8 cellular contexts compared by ENCODE assay signal in the genomic region with DNA sequence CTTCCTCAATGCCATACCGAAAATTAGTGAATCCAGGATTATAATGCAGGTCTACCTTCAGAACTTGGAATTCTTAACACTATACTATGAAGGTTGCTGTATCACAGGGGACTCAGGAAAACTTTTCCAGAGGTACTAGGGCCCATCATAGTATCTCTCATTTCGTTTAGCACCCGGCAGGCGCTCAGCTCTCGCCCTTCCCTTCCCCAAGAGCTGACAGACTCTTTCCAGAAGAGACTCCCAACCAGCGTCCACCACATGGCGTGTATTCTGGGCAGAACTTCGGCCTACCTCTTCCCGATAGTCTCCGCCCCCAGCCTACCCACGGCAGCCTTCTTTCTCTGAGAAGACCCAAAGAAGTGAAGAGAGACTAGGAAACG. TPM values are rescaled to one million over a fixed set of nuclear protein-coding genes. Genes with fewer than 3 reads are reported as not detected.
DNase-seq lines count a peak whose midpoint lies in the region; ATAC-seq and TF ChIP-seq lines count a peak whose summit lies in the region.

No MANE protein-coding gene starts in this region.

- H3K79me2 ChIP-seq in MM.1S (ENCODE audit: low read length): peaks cover 79% of the 10 kb centered on the region

- peaks cover 6% of the 10 kb centered on the region for H3K36me3 ChIP-seq in MM.1S (replicated peaks; ENCODE audit: insufficient read depth, low read length)
- H3K36me3 ChIP-seq in endodermal cell (ENCODE audit: control insufficient read depth, insufficient read depth, low read length): peaks cover 30% of the 10 kb centered on the region

- no peak for TF ChIP-seq CTCF in MM.1S (IDR thresholded peaks at IDR 0.05; ENCODE audit: low read length)
- no peak for TF ChIP-seq CTCF in endodermal cell (conservative IDR thresholded peaks at IDR 0.05)
- TF ChIP-seq CTCF in natural killer cell (IDR thresholded peaks at IDR 0.05): no peak

- H3K9me2 ChIP-seq in MM.1S (replicated peaks; ENCODE audit: insufficient read depth, low read length): no peaks in the 10 kb centered on the region

- no peaks in the 10 kb centered on the region; the same call in 1 of the 2 replicates for H3F3A ChIP-seq in MM.1S (ENCODE audit: insufficient read depth, low read length)

- peaks cover 46% of the 10 kb centered on the region for H3K4me1 Mint-ChIP-seq in activated CD8-positive, alpha-beta memory T cell treated with anti-CD3 and anti-CD28 coated beads, Interleukin-2, amount 10 ng/mL, durations not matched to agents 7 days and 5 days
- H3K4me1 Mint-ChIP-seq in endodermal cell: peaks cover 19% of the 10 kb centered on the region
- peaks cover 31 to 33% of the 10 kb centered on the region in 2 donors for H3K4me1 Mint-ChIP-seq in natural killer cell

- peak overlapping the region; percentile 77 for H3K4me2 ChIP-seq in MM.1S (ENCODE audit: low read depth, low read length)

- H3K27me3 Mint-ChIP-seq in activated CD8-positive, alpha-beta memory T cell treated with anti-CD3 and anti-CD28 coated beads, Interleukin-2, amount 10 ng/mL, durations not matched to agents 7 days and 5 days: no peaks in the 10 kb centered on the region
- no peaks in the 10 kb centered on the region for H3K27me3 Mint-ChIP-seq in endodermal cell (ENCODE audit: insufficient read depth)
- H3K27me3 Mint-ChIP-seq in natural killer cell (ENCODE audit: low read depth in 2 of 2): no peaks in the 10 kb centered on the region

- CTCF ChIA-PET in activated CD8-positive, alpha-beta memory T cell treated with anti-CD3 and anti-CD28 coated beads, Interleukin-2, amount 10 ng/mL, durations not matched to agents 7 days and 5 days (lab: Charles Lee): interaction anchor here (0.6 to 1.7 kb wide), 5 partner anchors 22 to 184 kb away, joined by 3 to 4 read pairs (median 3); no protein-coding TSS in a partner anchor

- H3K9me3 ChIP-seq in MM.1S (replicated peaks; ENCODE audit: insufficient read depth, low read length) (no peaks in the 10 kb centered on the region), endodermal cell (ENCODE audit: control insufficient read depth, low read length) (no peaks in the 10 kb centered on the region)

- H3K36me3 Mint-ChIP-seq in activated CD8-positive, alpha-beta memory T cell treated with anti-CD3 and anti-CD28 coated beads, Interleukin-2, amount 10 ng/mL, durations not matched to agents 7 days and 5 days: peaks cover 23% of the 10 kb centered on the region
- H3K36me3 Mint-ChIP-seq in endodermal cell (ENCODE audit: low read depth): peaks cover 25% of the 10 kb centered on the region
- H3K36me3 Mint-ChIP-seq in natural killer cell: no peaks in the 10 kb centered on the region

- H3K9ac ChIP-seq in MM.1S (ENCODE audit: low read length) (peak overlapping the region; percentile 99), endodermal cell (ENCODE audit: extremely low read depth, low read length, poor library complexity, severe bottlenecking) (peak overlapping the region; percentile 97)

- H4K20me1 ChIP-seq in MM.1S (ENCODE audit: insufficient read depth, low read length): no peaks in the 10 kb centered on the region

- no peaks in the 10 kb centered on the region for H3K27me3 ChIP-seq in MM.1S (replicated peaks; ENCODE audit: insufficient read depth, low read length)
- H3K27me3 ChIP-seq in endodermal cell (ENCODE audit: control insufficient read depth, insufficient read depth, low read length, poor library complexity, severe bottlenecking): no peaks in the 10 kb centered on the region

- ATAC-seq in activated CD8-positive, alpha-beta memory T cell treated with anti-CD3 and anti-CD28 coated beads, Interleukin-2, amount 10 ng/mL, durations not matched to agents 7 days and 5 days: peak; percentile 23
- peak in 2 of 3 donors; percentile 3 to 19 for ATAC-seq in natural killer cell

- H3K4me3 Mint-ChIP-seq in activated CD8-positive, alpha-beta memory T cell treated with anti-CD3 and anti-CD28 coated beads, Interleukin-2, amount 10 ng/mL, durations not matched to agents 7 days and 5 days: peak overlapping the region; percentile 93
- H3K4me3 Mint-ChIP-seq in endodermal cell (peak overlapping the region; percentile 98), natural killer cell (peak overlapping the region; percentile 99)

- H3K4me1 ChIP-seq in MM.1S (ENCODE audit: low read length) (peaks cover 26% of the 10 kb centered on the region), endodermal cell (ENCODE audit: control insufficient read depth, insufficient read depth, low read length) (no peaks in the 10 kb centered on the region)

- H3K9me3 Mint-ChIP-seq in activated CD8-positive, alpha-beta memory T cell treated with anti-CD3 and anti-CD28 coated beads, Interleukin-2, amount 10 ng/mL, durations not matched to agents 7 days and 5 days (ENCODE audit: low read depth): no peaks in the 10 kb centered on the region
- H3K9me3 Mint-ChIP-seq in endodermal cell: no peaks in the 10 kb centered on the region
- H3K9me3 Mint-ChIP-seq in natural killer cell: no peaks in the 10 kb centered on the region

- H3K4me3 ChIP-seq in MM.1S (ENCODE audit: low read length): peak overlapping the region; percentile 88
- H3K4me3 ChIP-seq in endodermal cell (ENCODE audit: low read length): peak overlapping the region; percentile 97

- H3K27ac Mint-ChIP-seq in activated CD8-positive, alpha-beta memory T cell treated with anti-CD3 and anti-CD28 coated beads, Interleukin-2, amount 10 ng/mL, durations not matched to agents 7 days and 5 days: peak overlapping the region; percentile 91
- H3K27ac Mint-ChIP-seq in endodermal cell: peak overlapping the region; percentile 100
- peak overlapping the region; percentile 98 for H3K27ac Mint-ChIP-seq in natural killer cell

- H3K27ac ChIP-seq in MM.1S (ENCODE audit: low read length) (peak overlapping the region; percentile 96), endodermal cell (ENCODE audit: low read depth, low read length) (no peak overlapping the region)

- intact Hi-C loops in natural killer cell (cut with micrococcal nuclease): loop anchor here (1.0 to 5.0 kb wide), 3 partner anchors 32 to 346 kb away; a partner anchor contains a TSS

- 0% methylated on average over 1 to 12 of the region's 12 CpGs for WGBS in endodermal cell (ENCODE audit: insufficient coverage in 1 of 2, insufficient read length in 1 of 2), 2 experiments

- no peak for DNase-seq in activated CD8-positive, alpha-beta memory T cell treated with anti-CD3 and anti-CD28 coated beads, Interleukin-2, amount 10 ng/mL, durations not matched to agents 7 days and 5 days
- DNase-seq in activated CD8-positive, alpha-beta memory T cell treated with anti-CD3 and anti-CD28 coated beads for 24 hours: no peak
- DNase-seq in MM.1S (no peak), endodermal cell (no peak), natural killer cell (no peak), dedifferentiated amniotic fluid mesenchymal stem cell (ENCODE audit: extremely low spot score) (no peak), NCI-H748 treated with DMSO at 0.1 percent for 48 hours (lab: John Stamatoyannopoulos, UW) (no peak), NCI-H226 (no peak)

- peak overlapping the region; percentile 78 for H2AFZ ChIP-seq in MM.1S (ENCODE audit: low read length)

RNA-seq across cellular contexts. Expression of a gene that starts 0.3 kb away (rescaled TPM):
- total RNA-seq in activated CD8-positive, alpha-beta memory T cell treated with anti-CD3 and anti-CD28 coated beads, Interleukin-2, amount 10 ng/mL, durations not matched to agents 7 days and 5 days: 10 to 100 TPM; 59.7 to 64.1 TPM
- total RNA-seq in endodermal cell: 10 to 100 TPM; 30.0 to 31.7 TPM
- 25.5 TPM for polyA plus RNA-seq in endodermal cell (2013, experiment 1 of 2)
- polyA plus RNA-seq in endodermal cell (2013, experiment 2 of 2): 25.1 TPM
- total RNA-seq in natural killer cell: 10 to 100 TPM; 42.3 to 50.7 (median 46.7) TPM

RNA-seq across cellular contexts. Expression of a gene that starts 0.9 kb away (rescaled TPM):
- 10 to 100 TPM; 22.8 to 38.3 TPM for total RNA-seq in activated CD8-positive, alpha-beta memory T cell treated with anti-CD3 and anti-CD28 coated beads, Interleukin-2, amount 10 ng/mL, durations not matched to agents 7 days and 5 days
- total RNA-seq in endodermal cell: 1 to 10 TPM; 8.2 to 9.2 TPM
- polyA plus RNA-seq in endodermal cell (2013, experiment 1 of 2): 11.6 TPM
- polyA plus RNA-seq in endodermal cell (2013, experiment 2 of 2): 10.2 TPM
- total RNA-seq in natural killer cell: 10 to 100 TPM; 10.3 to 14.5 (median 12.1) TPM

RNA-seq across cellular contexts. Expression of a gene that starts 31.4 kb away (rescaled TPM):
- total RNA-seq in activated CD8-positive, alpha-beta memory T cell treated with anti-CD3 and anti-CD28 coated beads, Interleukin-2, amount 10 ng/mL, durations not matched to agents 7 days and 5 days: 100 to 1,000 TPM; 146 to 179 TPM
- total RNA-seq in endodermal cell: 100 to 1,000 TPM; 170 to 173 TPM
- 134 TPM for polyA plus RNA-seq in endodermal cell (2013, experiment 1 of 2)
- polyA plus RNA-seq in endodermal cell (2013, experiment 2 of 2): 112 TPM
- 10 to 100 TPM; 50.8 to 70.8 (median 66.2) TPM for total RNA-seq in natural killer cell
